ENCODE assay signal across 8 cellular contexts in genomic region chr16:88924834-88925539, GRCh38. TPM values are rescaled to one million over a fixed set of nuclear protein-coding genes. Genes with fewer than 3 reads are reported as not detected.
DNase-seq lines count a peak whose midpoint lies in the region; ATAC-seq lines count a peak whose summit lies in the region.

No MANE protein-coding gene starts in this region.

- H3K36me3 Mint-ChIP-seq in activated T-cell treated with anti-CD3 and anti-CD28 coated beads, Interleukin-2, amount 50 U/mL, for 4 hours (ENCODE audit: insufficient read depth): no peaks in the 10 kb centered on the region
- H3K36me3 Mint-ChIP-seq in T-cell: no peaks in the 10 kb centered on the region

- H3K4me3 Mint-ChIP-seq in activated T-cell treated with anti-CD3 and anti-CD28 coated beads, Interleukin-2, amount 50 U/mL, for 4 hours: no peak overlapping the region
- H3K4me3 Mint-ChIP-seq in T-cell: no peak overlapping the region

- peaks cover 10% of the 10 kb centered on the region for H3K27me3 Mint-ChIP-seq in activated T-cell treated with anti-CD3 and anti-CD28 coated beads, Interleukin-2, amount 50 U/mL, for 4 hours (ENCODE audit: low read depth)
- H3K27me3 Mint-ChIP-seq in T-cell: peaks cover 0 to 8% of the 10 kb centered on the region in 2 donors

- H3K27ac Mint-ChIP-seq in T-cell: no peak overlapping the region

- CTCF ChIA-PET in T-cell (lab: Charles Lee): no interaction called here

- peaks cover 6% of the 10 kb centered on the region for H3K4me1 Mint-ChIP-seq in activated T-cell treated with anti-CD3 and anti-CD28 coated beads, Interleukin-2, amount 50 U/mL, for 4 hours (ENCODE audit: low read depth)
- H3K4me1 Mint-ChIP-seq in T-cell: peaks cover 5 to 8% (median 8%) of the 10 kb centered on the region in 3 donors

- peak; percentile 78 to 82 for ATAC-seq in activated T-cell treated with anti-CD3 and anti-CD28 coated beads, Interleukin-2, amount 50 U/mL, for 4 hours
- peak in 3 of 4 experiments; percentile 37 to 60 (median 52) for ATAC-seq in T-cell (replicated peaks in 1 of 4)

- in situ Hi-C loops in KBM-7 (cut with MboI; ENCODE audit: low pct_unique_long_range_greater_than_20kb, low sequenced_read_pairs): no loop called here

- POLR2A ChIA-PET in T-cell (lab: Charles Lee): no interaction called here

- DNase-seq in activated T-cell treated with anti-CD3 and anti-CD28 coated beads, Interleukin-2, amount 50 U/mL, for 4 hours: peak; percentile 27
- no peak for DNase-seq in activated T-cell treated with anti-CD3 and anti-CD28 coated beads, Interleukin-2, amount 50 U/mL, for 1 hour
- DNase-seq in KBM-7 (peak; percentile 63), T-cell (peak in 1 of 34 experiments; percentile 40), germinal center (ENCODE audit: low spot score) (peak; percentile 90), superior temporal gyrus (ENCODE audit: extremely low spot score) (no peak)
- peak; percentile 33 for DNase-seq in stimulated activated CD4-positive, alpha-beta T cell treated with anti-CD3 and anti-CD28 coated beads, Interleukin-4, amount 100 ng/mL, for 1 hour
- no peak for DNase-seq in NK-92 treated with Interleukin-12 subunit alpha and Interleukin-12 subunit beta, amount 100 ng/mL, for 24 hours (lab: John Stamatoyannopoulos, UW)

- H3K9me3 Mint-ChIP-seq in activated T-cell treated with anti-CD3 and anti-CD28 coated beads, Interleukin-2, amount 50 U/mL, for 4 hours: no peaks in the 10 kb centered on the region
- no peaks in the 10 kb centered on the region for H3K9me3 Mint-ChIP-seq in T-cell

RNA-seq across cellular contexts. Expression of gene CBFA2T3, which starts 52.0 kb away (rescaled TPM):
- 1 to 10 TPM; 1.0 to 2.0 (median 1.3) TPM for total RNA-seq in activated T-cell treated with anti-CD3 and anti-CD28 coated beads, Interleukin-2, amount 50 U/mL, for 4 hours
- total RNA-seq in T-cell: 1 to 10 TPM; 2.0 to 4.0 (median 2.1) TPM

RNA-seq across cellular contexts. Expression of gene PABPN1L, which starts 58.5 kb away (rescaled TPM):
- not detected for total RNA-seq in activated T-cell treated with anti-CD3 and anti-CD28 coated beads, Interleukin-2, amount 50 U/mL, for 4 hours
- total RNA-seq in T-cell: not detected

Comparison
In these comparisons a context has a peak if more than half of its experiments do, and no peak if none do; other contexts are left out.
1. DNase-seq: peak in activated T-cell treated with anti-CD3 and anti-CD28 coated beads, Interleukin-2, amount 50 U/mL, for 4 hours (single experiment), KBM-7 (single experiment), germinal center (single experiment) and stimulated activated CD4-positive, alpha-beta T cell treated with anti-CD3 and anti-CD28 coated beads, Interleukin-4, amount 100 ng/mL, for 1 hour (single experiment); none in activated T-cell treated with anti-CD3 and anti-CD28 coated beads, Interleukin-2, amount 50 U/mL, for 1 hour (single experiment), NK-92 treated with Interleukin-12 subunit alpha and Interleukin-12 subunit beta, amount 100 ng/mL, for 24 hours (single experiment) and superior temporal gyrus (single experiment).